Comparison of ENCODE assay signal across 2 cellular contexts in the genomic region with DNA sequence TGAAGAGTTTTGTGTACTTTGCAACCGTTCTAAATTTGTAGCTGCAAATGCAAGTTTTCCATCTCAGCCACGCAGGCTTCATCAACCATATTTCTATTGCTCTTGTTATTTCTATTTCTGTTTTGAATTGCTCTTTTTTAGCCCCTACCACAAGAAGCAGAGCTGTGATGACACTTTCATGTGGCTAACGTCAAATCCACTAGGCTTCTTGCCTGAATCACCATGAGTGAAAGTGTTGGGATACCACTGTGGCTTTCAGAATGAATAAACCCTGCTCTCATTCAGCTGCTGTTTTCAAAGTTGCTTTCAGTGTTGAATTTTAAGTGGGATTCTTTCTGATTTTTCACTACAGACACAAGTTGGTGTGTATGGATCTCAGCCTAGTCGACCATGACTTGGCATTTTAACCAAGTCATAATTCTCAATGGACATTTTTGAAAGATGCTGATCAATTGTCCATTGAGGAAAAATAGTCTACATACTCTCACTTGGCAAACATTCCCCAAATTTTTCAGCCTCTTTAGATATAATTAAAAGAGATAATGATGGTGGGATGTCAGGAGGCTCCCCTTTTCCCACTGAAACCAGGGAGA.
TF ChIP-seq lines count a peak whose summit lies in the region.

No MANE protein-coding gene starts in this region.

TF ChIP-seq in WTC11, 78 proteins besides CTCF, POLR2A, EP300 and RAD21 (continued from another document):
- TF ChIP-seq ARID4B (CRISPR knock-in tag; IDR thresholded peaks at IDR 0.05; ENCODE audit: borderline replicate concordance) (no peak), E2F4 (CRISPR knock-in tag; IDR thresholded peaks at IDR 0.05; ENCODE audit: borderline replicate concordance, low read depth) (no peak)

TF ChIP-seq in GM23338, 12 proteins besides CTCF, POLR2A, EP300 and RAD21:
- TF ChIP-seq ZNF462 (CRISPR knock-in tag; IDR thresholded peaks at IDR 0.05) (no peak), NANOG (IDR thresholded peaks at IDR 0.05; ENCODE audit: borderline replicate concordance) (no peak), ZNF331 (CRISPR knock-in tag; IDR thresholded peaks at IDR 0.05; ENCODE audit: low read depth) (no peak), STAT1 (IDR thresholded peaks at IDR 0.05; ENCODE audit: unreplicated experiment) (no peak), EZH2 (IDR thresholded peaks at IDR 0.05; ENCODE audit: low read depth, unreplicated experiment) (no peak), JUNB (IDR thresholded peaks at IDR 0.05; ENCODE audit: unreplicated experiment) (no peak), CREB1 (CRISPR knock-in tag; IDR thresholded peaks at IDR 0.05; ENCODE audit: low read depth) (no peak), POLR2AphosphoS5 (IDR thresholded peaks at IDR 0.05; ENCODE audit: low read depth) (no peak), EZH2phosphoT487 (IDR thresholded peaks at IDR 0.05; ENCODE audit: unreplicated experiment) (no peak)
- TF ChIP-seq, protein P1, sequence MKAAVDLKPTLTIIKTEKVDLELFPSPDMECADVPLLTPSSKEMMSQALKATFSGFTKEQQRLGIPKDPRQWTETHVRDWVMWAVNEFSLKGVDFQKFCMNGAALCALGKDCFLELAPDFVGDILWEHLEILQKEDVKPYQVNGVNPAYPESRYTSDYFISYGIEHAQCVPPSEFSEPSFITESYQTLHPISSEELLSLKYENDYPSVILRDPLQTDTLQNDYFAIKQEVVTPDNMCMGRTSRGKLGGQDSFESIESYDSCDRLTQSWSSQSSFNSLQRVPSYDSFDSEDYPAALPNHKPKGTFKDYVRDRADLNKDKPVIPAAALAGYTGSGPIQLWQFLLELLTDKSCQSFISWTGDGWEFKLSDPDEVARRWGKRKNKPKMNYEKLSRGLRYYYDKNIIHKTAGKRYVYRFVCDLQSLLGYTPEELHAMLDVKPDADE (IDR thresholded peaks at IDR 0.05): no peak
